Comparison of ENCODE assay signal across 1 cellular context in genomic region chr9:96654450-96655197, GRCh38.
TF ChIP-seq lines count a peak whose summit lies in the region.

No MANE protein-coding gene starts in this region.

TF ChIP-seq in HepG2, 621 proteins besides CTCF, POLR2A, EP300 and RAD21 (continued from another document and continues in another):
- TF ChIP-seq, protein P1, sequence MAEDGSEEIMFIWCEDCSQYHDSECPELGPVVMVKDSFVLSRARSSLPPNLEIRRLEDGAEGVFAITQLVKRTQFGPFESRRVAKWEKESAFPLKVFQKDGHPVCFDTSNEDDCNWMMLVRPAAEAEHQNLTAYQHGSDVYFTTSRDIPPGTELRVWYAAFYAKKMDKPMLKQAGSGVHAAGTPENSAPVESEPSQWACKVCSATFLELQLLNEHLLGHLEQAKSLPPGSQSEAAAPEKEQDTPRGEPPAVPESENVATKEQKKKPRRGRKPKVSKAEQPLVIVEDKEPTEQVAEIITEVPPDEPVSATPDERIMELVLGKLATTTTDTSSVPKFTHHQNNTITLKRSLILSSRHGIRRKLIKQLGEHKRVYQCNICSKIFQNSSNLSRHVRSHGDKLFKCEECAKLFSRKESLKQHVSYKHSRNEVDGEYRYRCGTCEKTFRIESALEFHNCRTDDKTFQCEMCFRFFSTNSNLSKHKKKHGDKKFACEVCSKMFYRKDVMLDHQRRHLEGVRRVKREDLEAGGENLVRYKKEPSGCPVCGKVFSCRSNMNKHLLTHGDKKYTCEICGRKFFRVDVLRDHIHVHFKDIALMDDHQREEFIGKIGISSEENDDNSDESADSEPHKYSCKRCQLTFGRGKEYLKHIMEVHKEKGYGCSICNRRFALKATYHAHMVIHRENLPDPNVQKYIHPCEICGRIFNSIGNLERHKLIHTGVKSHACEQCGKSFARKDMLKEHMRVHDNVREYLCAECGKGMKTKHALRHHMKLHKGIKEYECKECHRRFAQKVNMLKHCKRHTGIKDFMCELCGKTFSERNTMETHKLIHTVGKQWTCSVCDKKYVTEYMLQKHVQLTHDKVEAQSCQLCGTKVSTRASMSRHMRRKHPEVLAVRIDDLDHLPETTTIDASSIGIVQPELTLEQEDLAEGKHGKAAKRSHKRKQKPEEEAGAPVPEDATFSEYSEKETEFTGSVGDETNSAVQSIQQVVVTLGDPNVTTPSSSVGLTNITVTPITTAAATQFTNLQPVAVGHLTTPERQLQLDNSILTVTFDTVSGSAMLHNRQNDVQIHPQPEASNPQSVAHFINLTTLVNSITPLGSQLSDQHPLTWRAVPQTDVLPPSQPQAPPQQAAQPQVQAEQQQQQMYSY (CRISPR knock-in tag; IDR thresholded peaks at IDR 0.05) = 0 out of 2 replicates have a peak, but pooled peaks have one; percentile 35
- TF ChIP-seq, protein P2, sequence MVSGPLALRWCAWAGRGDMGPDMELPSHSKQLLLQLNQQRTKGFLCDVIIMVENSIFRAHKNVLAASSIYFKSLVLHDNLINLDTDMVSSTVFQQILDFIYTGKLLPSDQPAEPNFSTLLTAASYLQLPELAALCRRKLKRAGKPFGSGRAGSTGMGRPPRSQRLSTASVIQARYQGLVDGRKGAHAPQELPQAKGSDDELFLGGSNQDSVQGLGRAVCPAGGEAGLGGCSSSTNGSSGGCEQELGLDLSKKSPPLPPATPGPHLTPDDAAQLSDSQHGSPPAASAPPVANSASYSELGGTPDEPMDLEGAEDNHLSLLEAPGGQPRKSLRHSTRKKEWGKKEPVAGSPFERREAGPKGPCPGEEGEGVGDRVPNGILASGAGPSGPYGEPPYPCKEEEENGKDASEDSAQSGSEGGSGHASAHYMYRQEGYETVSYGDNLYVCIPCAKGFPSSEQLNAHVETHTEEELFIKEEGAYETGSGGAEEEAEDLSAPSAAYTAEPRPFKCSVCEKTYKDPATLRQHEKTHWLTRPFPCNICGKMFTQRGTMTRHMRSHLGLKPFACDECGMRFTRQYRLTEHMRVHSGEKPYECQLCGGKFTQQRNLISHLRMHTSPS (CRISPR knock-in tag; IDR thresholded peaks at IDR 0.05; ENCODE audit: low read depth) = no peak
- TF ChIP-seq BRCA1 (CRISPR knock-in tag; IDR thresholded peaks at IDR 0.05) (no peak), ZNF337 (CRISPR knock-in tag; IDR thresholded peaks at IDR 0.05; ENCODE audit: borderline replicate concordance, low read depth) (no peak), ZNF446 (CRISPR knock-in tag; IDR thresholded peaks at IDR 0.05) (0 out of 2 replicates have a peak, but pooled peaks have one; percentile 54), TOE1 (CRISPR knock-in tag; IDR thresholded peaks at IDR 0.05) (no peak), PHF21A (CRISPR knock-in tag; IDR thresholded peaks at IDR 0.05) (no peak), ZNF724P (CRISPR knock-in tag; IDR thresholded peaks at IDR 0.05; ENCODE audit: borderline replicate concordance) (no peak), KMT2A (CRISPR knock-in tag; IDR thresholded peaks at IDR 0.05) (no peak), REL (CRISPR knock-in tag; conservative IDR thresholded peaks at IDR 0.05) (no peak), KDM5A (IDR thresholded peaks at IDR 0.05; ENCODE audit: borderline replicate concordance, low read length) (no peak), THAP11 (CRISPR knock-in tag; IDR thresholded peaks at IDR 0.05) (no peak; the same call in 1 of the 2 replicates), GABPB1 (CRISPR knock-in tag; IDR thresholded peaks at IDR 0.05) (peak; percentile 24; the same call in 1 of the 2 replicates), ZBTB34 (CRISPR knock-in tag; IDR thresholded peaks at IDR 0.05) (no peak), AHR (CRISPR knock-in tag; IDR thresholded peaks at IDR 0.05) (no peak), MYC (CRISPR knock-in tag; IDR thresholded peaks at IDR 0.05; ENCODE audit: borderline replicate concordance) (0 out of 2 replicates have a peak, but pooled peaks have one; percentile 18), ZNF678 (CRISPR knock-in tag; IDR thresholded peaks at IDR 0.05) (no peak), CHD4 (IDR thresholded peaks at IDR 0.05; ENCODE audit: borderline replicate concordance, low read length) (no peak), ZNF142 (CRISPR knock-in tag; IDR thresholded peaks at IDR 0.05) (no peak), GFI1 (CRISPR knock-in tag; IDR thresholded peaks at IDR 0.05; ENCODE audit: borderline replicate concordance) (no peak), ATF6 (CRISPR knock-in tag; conservative IDR thresholded peaks at IDR 0.05) (no peak), PBX2 (CRISPR knock-in tag; IDR thresholded peaks at IDR 0.05) (no peak), NFRKB (IDR thresholded peaks at IDR 0.05) (no peak), RCOR2 (CRISPR knock-in tag; IDR thresholded peaks at IDR 0.05) (no peak), PAX8 (CRISPR knock-in tag; IDR thresholded peaks at IDR 0.05; ENCODE audit: borderline replicate concordance) (peak; percentile 27; the same call in 1 of the 2 replicates), KDM2A (CRISPR knock-in tag; IDR thresholded peaks at IDR 0.05; ENCODE audit: borderline replicate concordance, low read depth) (peak; percentile 35; the same call in 1 of the 2 replicates), FOXK2 (IDR thresholded peaks at IDR 0.05) (no peak), RBFOX2 (IDR thresholded peaks at IDR 0.05; ENCODE audit: low read depth, low read length) (peak; percentile 75), NPAS2 (CRISPR knock-in tag; IDR thresholded peaks at IDR 0.05; ENCODE audit: borderline replicate concordance) (no peak), ZNF713 (CRISPR knock-in tag; IDR thresholded peaks at IDR 0.05) (no peak), TRIM24 (CRISPR knock-in tag; IDR thresholded peaks at IDR 0.05) (no peak), HES4 (CRISPR knock-in tag; IDR thresholded peaks at IDR 0.05; ENCODE audit: borderline replicate concordance) (no peak), TARDBP (CRISPR knock-in tag; IDR thresholded peaks at IDR 0.05) (0 out of 2 replicates have a peak, but pooled peaks have one; percentile 34), LBX2 (CRISPR knock-in tag; IDR thresholded peaks at IDR 0.05; ENCODE audit: borderline replicate concordance) (no peak), KLF13 (CRISPR knock-in tag; IDR thresholded peaks at IDR 0.05) (0 out of 2 replicates have a peak, but pooled peaks have one; percentile 41), ZNF772 (CRISPR knock-in tag; IDR thresholded peaks at IDR 0.05) (peak; percentile 21; the same call in 1 of the 2 replicates), CREB3 (CRISPR knock-in tag; IDR thresholded peaks at IDR 0.05) (no peak), KDM1A (CRISPR knock-in tag; IDR thresholded peaks at IDR 0.05) (no peak), ZNF354B (CRISPR knock-in tag; IDR thresholded peaks at IDR 0.05) (0 out of 2 replicates have a peak, but pooled peaks have one; percentile 38), FOXM1 (CRISPR knock-in tag; IDR thresholded peaks at IDR 0.05) (no peak)
- TF ChIP-seq, protein P3, sequence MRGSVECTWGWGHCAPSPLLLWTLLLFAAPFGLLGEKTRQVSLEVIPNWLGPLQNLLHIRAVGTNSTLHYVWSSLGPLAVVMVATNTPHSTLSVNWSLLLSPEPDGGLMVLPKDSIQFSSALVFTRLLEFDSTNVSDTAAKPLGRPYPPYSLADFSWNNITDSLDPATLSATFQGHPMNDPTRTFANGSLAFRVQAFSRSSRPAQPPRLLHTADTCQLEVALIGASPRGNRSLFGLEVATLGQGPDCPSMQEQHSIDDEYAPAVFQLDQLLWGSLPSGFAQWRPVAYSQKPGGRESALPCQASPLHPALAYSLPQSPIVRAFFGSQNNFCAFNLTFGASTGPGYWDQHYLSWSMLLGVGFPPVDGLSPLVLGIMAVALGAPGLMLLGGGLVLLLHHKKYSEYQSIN (CRISPR knock-in tag; IDR thresholded peaks at IDR 0.05; ENCODE audit: borderline replicate concordance) = no peak
- TF ChIP-seq, protein P4, sequence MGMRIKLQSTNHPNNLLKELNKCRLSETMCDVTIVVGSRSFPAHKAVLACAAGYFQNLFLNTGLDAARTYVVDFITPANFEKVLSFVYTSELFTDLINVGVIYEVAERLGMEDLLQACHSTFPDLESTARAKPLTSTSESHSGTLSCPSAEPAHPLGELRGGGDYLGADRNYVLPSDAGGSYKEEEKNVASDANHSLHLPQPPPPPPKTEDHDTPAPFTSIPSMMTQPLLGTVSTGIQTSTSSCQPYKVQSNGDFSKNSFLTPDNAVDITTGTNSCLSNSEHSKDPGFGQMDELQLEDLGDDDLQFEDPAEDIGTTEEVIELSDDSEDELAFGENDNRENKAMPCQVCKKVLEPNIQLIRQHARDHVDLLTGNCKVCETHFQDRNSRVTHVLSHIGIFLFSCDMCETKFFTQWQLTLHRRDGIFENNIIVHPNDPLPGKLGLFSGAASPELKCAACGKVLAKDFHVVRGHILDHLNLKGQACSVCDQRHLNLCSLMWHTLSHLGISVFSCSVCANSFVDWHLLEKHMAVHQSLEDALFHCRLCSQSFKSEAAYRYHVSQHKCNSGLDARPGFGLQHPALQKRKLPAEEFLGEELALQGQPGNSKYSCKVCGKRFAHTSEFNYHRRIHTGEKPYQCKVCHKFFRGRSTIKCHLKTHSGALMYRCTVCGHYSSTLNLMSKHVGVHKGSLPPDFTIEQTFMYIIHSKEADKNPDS (CRISPR knock-in tag; IDR thresholded peaks at IDR 0.05) = no peak
